Comparison of ENCODE assay signal across 9 cellular contexts in genomic region chr11:67485873-67486343, GRCh38. TPM values are rescaled to one million over a fixed set of nuclear protein-coding genes. Genes with fewer than 3 reads are reported as not detected.
DNase-seq lines count a peak whose midpoint lies in the region; ATAC-seq, FAIRE-seq and TF ChIP-seq lines count a peak whose summit lies in the region.
"Not testable (repeated sequence)": the region's sequence is repeated elsewhere in the genome, so short reads cannot be mapped to it uniquely, and the experiment has no call there.
"Had no signal": no experiment of that assay in that cellular context is flagged by ENCODE, and none has a peak within 500 bp of the region (broad histone marks: within the 10 kb centered on the region; RNA-seq: fewer than 3 reads in every experiment).

No MANE protein-coding gene starts in this region.

- peak; percentile 6 for ATAC-seq in memory B cell (ENCODE audit: low read depth)

- H3K27me3 ChIP-seq in Karpas-422 (ENCODE audit: low read length): not testable (repeated sequence)

- not testable (repeated sequence) for DNase-seq in CD14-positive monocyte (ENCODE audit: low spot score); GM18507 (ENCODE audit: extremely low spot score, insufficient read length, low read depth); memory B cell (ENCODE audit: low spot score in 2 of 2)
- DNase-seq in Karpas-422 (peak; percentile 90), SW480 (ENCODE audit: low spot score) (peak; percentile 43)
- DNase-seq in activated T-cell treated with anti-CD3 and anti-CD28 coated beads, Interleukin-2, amount 50 U/mL, for 24 hours: peak; percentile 62
- peak; percentile 80 for DNase-seq in stimulated activated CD8-positive, alpha-beta memory T cell treated with anti-CD3 and anti-CD28 coated beads, Interleukin-4, amount 100 ng/mL, for 48 hours

- peaks cover 15% of the 10 kb centered on the region for H3K79me2 ChIP-seq in Karpas-422 (ENCODE audit: low read length)

- H3K4me3 Mint-ChIP-seq in CD14-positive monocyte: not testable (repeated sequence)
- H3K4me3 Mint-ChIP-seq in activated T-cell treated with anti-CD3 and anti-CD28 coated beads, Interleukin-2, amount 50 U/mL, for 24 hours: peak overlapping the region; percentile 85
- H3K4me3 Mint-ChIP-seq in brain (peak overlapping the region in 2 of 5 experiments; percentile 14 to 58), memory B cell (peak overlapping the region; percentile 73)

- H3K4me2 ChIP-seq in Karpas-422 (ENCODE audit: low read depth, low read length, poor library complexity, severe bottlenecking): peak overlapping the region; percentile 80

- peaks cover 58% of the 10 kb centered on the region for H3K4me1 ChIP-seq in Karpas-422 (ENCODE audit: low read length)

- H3K27ac ChIP-seq in Karpas-422 (ENCODE audit: low read length): peak overlapping the region; percentile 88

- H3K27me3 Mint-ChIP-seq in CD14-positive monocyte (ENCODE audit: low read depth in 3 of 3); activated T-cell treated with anti-CD3 and anti-CD28 coated beads, Interleukin-2, amount 50 U/mL, for 24 hours; brain; memory B cell: not testable (repeated sequence)

- H3K9me2 ChIP-seq in Karpas-422 (replicated peaks; ENCODE audit: insufficient read depth, low read length): not testable (repeated sequence)

- H3K4me3 ChIP-seq in Karpas-422 (ENCODE audit: low read length): not testable (repeated sequence)

- H3K27ac Mint-ChIP-seq in CD14-positive monocyte: peak overlapping the region in 5 of 7 donors; percentile 4 to 56 (median 36)
- peak overlapping the region; percentile 99 for H3K27ac Mint-ChIP-seq in activated T-cell treated with anti-CD3 and anti-CD28 coated beads, Interleukin-2, amount 50 U/mL, for 24 hours
- H3K27ac Mint-ChIP-seq in brain: peak overlapping the region in 3 of 5 experiments; percentile 29 to 57 (median 50)
- peak overlapping the region; percentile 92 for H3K27ac Mint-ChIP-seq in memory B cell

- not testable (repeated sequence) for TF ChIP-seq CTCF in CD14-positive monocyte (IDR thresholded peaks at IDR 0.05); brain (conservative IDR thresholded peaks at IDR 0.05)

- intact Hi-C loops in CD14-positive monocyte (cut with micrococcal nuclease): not testable (repeated sequence)

- H4K20me1 ChIP-seq in Karpas-422 (ENCODE audit: insufficient read depth, low read depth, low read length): not testable (repeated sequence)

- H3K9ac ChIP-seq in Karpas-422 (ENCODE audit: low read length): not testable (repeated sequence)

- FAIRE-seq in GM18507 (lab: Jason Lieb, UNC): peak; percentile 85

- H3K9me3 Mint-ChIP-seq in CD14-positive monocyte; activated T-cell treated with anti-CD3 and anti-CD28 coated beads, Interleukin-2, amount 50 U/mL, for 24 hours; brain; memory B cell: not testable (repeated sequence)

- H3K4me1 Mint-ChIP-seq in CD14-positive monocyte (peaks cover 40% of the 10 kb centered on the region), brain (peaks cover 40% of the 10 kb centered on the region), memory B cell (peaks cover 55% of the 10 kb centered on the region)
- peaks cover 74% of the 10 kb centered on the region for H3K4me1 Mint-ChIP-seq in activated T-cell treated with anti-CD3 and anti-CD28 coated beads, Interleukin-2, amount 50 U/mL, for 24 hours (ENCODE audit: low read depth)

- not testable (repeated sequence) for H3K36me3 ChIP-seq in Karpas-422 (ENCODE audit: insufficient read depth, low read length)

- H3K36me3 Mint-ChIP-seq in CD14-positive monocyte (peaks cover 46 to 48% of the 10 kb centered on the region in 2 donors), brain (peaks cover 14% of the 10 kb centered on the region), memory B cell (peaks cover 12% of the 10 kb centered on the region)
- peaks cover 74% of the 10 kb centered on the region for H3K36me3 Mint-ChIP-seq in activated T-cell treated with anti-CD3 and anti-CD28 coated beads, Interleukin-2, amount 50 U/mL, for 24 hours (ENCODE audit: low read depth)

- not testable (repeated sequence) for H2AFZ ChIP-seq in Karpas-422 (ENCODE audit: low read length)

- H3K9me3 ChIP-seq in Karpas-422 (ENCODE audit: low read length): not testable (repeated sequence)

RNA-seq across cellular contexts. Expression of gene AIP, which starts 3.1 kb away (rescaled TPM):
- 10 to 100 TPM; 76.7 to 99.3 TPM for polyA plus RNA-seq in CD14-positive monocyte
- total RNA-seq in Karpas-422 (2014; rRNA removed; shearing (Covaris generic); ENCODE audit: low replicate concordance): 51.8 and 119 TPM in 2 replicates
- 174 TPM for polyA plus RNA-seq in brain (ENCODE audit: insufficient read depth, low read depth, low replicate concordance)

RNA-seq across cellular contexts. Expression of gene TMEM134, which starts 16.9 kb away (rescaled TPM):
- polyA plus RNA-seq in CD14-positive monocyte (100 to 1,000 TPM in 1 of 2 donors, 10 to 100 TPM in 1; 76.8 to 104 TPM), brain (ENCODE audit: insufficient read depth, low read depth, low replicate concordance) (63.0 TPM)
- total RNA-seq in Karpas-422 (2014; rRNA removed; shearing (Covaris generic); ENCODE audit: low replicate concordance): 69.7 and 99.7 TPM in 2 replicates

RNA-seq across cellular contexts. Expression of gene PITPNM1, which starts 19.3 kb away (rescaled TPM):
- 10 to 100 TPM; 11.7 to 22.2 TPM for polyA plus RNA-seq in CD14-positive monocyte
- total RNA-seq in Karpas-422 (2014; rRNA removed; shearing (Covaris generic); ENCODE audit: low replicate concordance): 79.6 and 149 TPM in 2 replicates
- 54.1 TPM for polyA plus RNA-seq in brain (ENCODE audit: insufficient read depth, low read depth, low replicate concordance)

RNA-seq across cellular contexts. Expression of gene CDK2AP2, which starts 22.1 kb away (rescaled TPM):
- polyA plus RNA-seq in CD14-positive monocyte (10 to 100 TPM; 78.5 to 80.2 TPM), brain (ENCODE audit: insufficient read depth, low read depth, low replicate concordance) (109 TPM)
- total RNA-seq in Karpas-422 (2014; rRNA removed; shearing (Covaris generic); ENCODE audit: low replicate concordance): 91.5 and 106 TPM in 2 replicates

RNA-seq across cellular contexts. Expression of gene CABP4, which starts 30.8 kb away (rescaled TPM):
- polyA plus RNA-seq in CD14-positive monocyte: under 1 TPM in 1 of 2 donors, not detected in 1; 0.28 TPM
- 0.29 TPM in 1 of 2 replicates, not detected in the other for total RNA-seq in Karpas-422 (2014; rRNA removed; shearing (Covaris generic); ENCODE audit: low replicate concordance)
- polyA plus RNA-seq in brain (ENCODE audit: insufficient read depth, low read depth, low replicate concordance): 4.8 TPM
- polyA plus RNA-seq: SK-N-SH had no signal

Comparison
In these comparisons a context has a peak if more than half of its experiments do, and no peak if none do; other contexts are left out.
1. H3K27ac Mint-ChIP-seq: peak in every context shown above with its lines; median percentile 99 in activated T-cell treated with anti-CD3 and anti-CD28 coated beads, Interleukin-2, amount 50 U/mL, for 24 hours; 92 in memory B cell; 50 in brain; 36 in CD14-positive monocyte.